Comparison of ENCODE assay signal across 26 cellular contexts in the genomic region with DNA sequence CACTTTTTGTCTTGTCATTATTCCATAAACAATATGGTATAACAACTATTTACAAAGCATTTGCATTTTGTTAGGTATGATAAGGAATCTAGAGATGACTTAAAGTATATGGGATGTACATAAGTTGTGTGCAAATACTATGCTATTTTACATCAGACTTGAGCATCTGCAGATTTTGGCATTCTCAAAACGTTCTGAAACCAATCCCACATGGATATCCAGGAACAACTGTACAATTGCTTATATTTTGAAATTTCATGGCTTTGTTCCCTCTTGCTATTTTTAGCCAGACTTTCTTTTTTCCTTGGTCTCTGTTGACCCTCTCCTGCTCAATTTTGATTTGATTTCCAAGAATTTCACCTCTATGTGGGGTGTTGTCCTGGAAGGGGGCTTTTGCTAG.
"Had no signal": no experiment of that assay in that cellular context is flagged by ENCODE, and none has a peak within 500 bp of the region (broad histone marks: within the 10 kb centered on the region; RNA-seq: fewer than 3 reads in every experiment).

No MANE protein-coding gene starts in this region.

- H3K27ac ChIP-seq: stomach, suprapubic skin, testis, thoracic aorta, thyroid gland, tibial artery, tibial nerve, transverse colon, upper lobe of left lung, upper lobe of right lung, uterus, vagina had no signal

- H3K36me3 ChIP-seq: stomach, suprapubic skin, thoracic aorta, thyroid gland, tibial artery, tibial nerve, transverse colon, upper lobe of left lung, upper lobe of right lung, uterus, vagina had no signal

- DNase-seq: stimulated activated CD4-positive, alpha-beta T cell treated with anti-CD3 and anti-CD28 coated beads, Interleukin-2, amount 100 ng/mL, for 48 hours; stimulated activated CD4-positive, alpha-beta T cell treated with anti-CD3 and anti-CD28 coated beads, Interleukin-4, amount 100 ng/mL, for 1 hour; stimulated activated CD4-positive, alpha-beta T cell treated with anti-CD3 and anti-CD28 coated beads, Interleukin-4, amount 100 ng/mL, for 24 hours; stimulated activated CD4-positive, alpha-beta T cell treated with anti-CD3 and anti-CD28 coated beads, Interleukin-4, amount 100 ng/mL, for 4 hours; stimulated activated CD8-positive, alpha-beta memory T cell treated with anti-CD3 and anti-CD28 coated beads, Interleukin-4, amount 100 ng/mL, for 48 hours; stimulated activated naive B cell treated with anti-CD40 and anti-IgM and Interleukin-4, amounts not matched to agents 10 μg/mL and 1 μg/mL and 100 μg/mL, for 72 hours; stimulated activated naive CD4-positive, alpha-beta T cell; stimulated activated naive CD4-positive, alpha-beta T cell treated with Interleukin-2 at 50 U/mL for 16 hours; stimulated activated naive CD8-positive, alpha-beta T cell treated with anti-CD3 and anti-CD28 coated beads, Interleukin-15, amount 100 ng/mL, for 72 hours; stimulated activated naive CD8-positive, alpha-beta T cell treated with anti-CD3 and anti-CD28 coated beads, Interleukin-15, Interleukin-2, amounts not matched to agents 100 U/mL and 50 U/mL, for 24 hours; stomach; substantia nigra; testis; thyroid gland; tibial artery; transverse colon; trophoblast cell; upper lobe of left lung; upper lobe of right lung; uterus had no signal

- H3K4me1 ChIP-seq: stomach, testis, thyroid gland, upper lobe of left lung, upper lobe of right lung, uterus had no signal

- H3K27me3 ChIP-seq: stomach, suprapubic skin, testis, thyroid gland, tibial artery, tibial nerve, transverse colon, upper lobe of left lung, upper lobe of right lung, uterus, vagina had no signal

- ATAC-seq: stimulated activated effector memory CD8-positive, alpha-beta T cell treated with anti-CD3 and anti-CD28 coated beads, Interleukin-12 subunit alpha, Interleukin-12 subunit beta, amount 100 ng/mL, for 72 hours; stimulated activated memory B cell treated with anti-CD40 and anti-IgM and Interleukin-4, amounts not matched to agents 10 μg/mL and 1 μg/mL and 100 μg/mL, for 72 hours; stimulated activated naive B cell treated with anti-CD40 and anti-IgM and Interleukin-4, amounts not matched to agents 10 μg/mL and 1 μg/mL and 100 μg/mL, for 72 hours; stimulated activated naive CD8-positive, alpha-beta T cell treated with anti-CD3 and anti-CD28 coated beads, Interleukin-15, amount 100 ng/mL, for 72 hours; stimulated activated naive CD8-positive, alpha-beta T cell treated with anti-CD3 and anti-CD28 coated beads, Interleukin-15, Interleukin-2, amounts not matched to agents 100 U/mL and 50 U/mL, for 24 hours; upper lobe of right lung had no signal

- H3K4me3 ChIP-seq: stomach, suprapubic skin, testis, thoracic aorta, thyroid gland, tibial artery, tibial nerve, transverse colon, upper lobe of left lung, upper lobe of right lung, uterus, vagina had no signal

- H3K9me3 ChIP-seq: stomach, suprapubic skin, testis, thoracic aorta, thyroid gland, upper lobe of left lung, uterus, vagina had no signal
